8 cellular contexts compared by ENCODE assay signal in genomic region chr12:48816148-48816854, GRCh38. TPM values are rescaled to one million over a fixed set of nuclear protein-coding genes. Genes with fewer than 3 reads are reported as not detected.
DNase-seq lines count a peak whose midpoint lies in the region; ATAC-seq, FAIRE-seq and TF ChIP-seq lines count a peak whose summit lies in the region.

No MANE protein-coding gene starts in this region.

- peak overlapping the region; percentile 87 for H3K4me3 Mint-ChIP-seq in CD4-positive, alpha-beta T cell
- H3K4me3 Mint-ChIP-seq in natural killer cell treated with Interleukin-12 subunit alpha and Interleukin-12 subunit beta and Interleukin-15 and Interleukin-18, amount 100 ng/mL, for 72 hours, result peak overlapping the region; percentile 94

- POLR2A ChIA-PET in CD4-positive, alpha-beta T cell (lab: Charles Lee), result interaction anchor here (1.5 to 2.7 kb wide), 4 partner anchors 11 to 315 kb away, joined by 4 to 16 read pairs (median 6); partner anchors contain the start of genes CCNT1, DDX23 and TUBA1B

- H3K36me3 Mint-ChIP-seq in CD4-positive, alpha-beta T cell (ENCODE audit: low read depth), result no peaks in the 10 kb centered on the region
- H3K36me3 Mint-ChIP-seq in natural killer cell treated with Interleukin-12 subunit alpha and Interleukin-12 subunit beta and Interleukin-15 and Interleukin-18, amount 100 ng/mL, for 72 hours, result no peaks in the 10 kb centered on the region

- H3K9me3 ChIP-seq in CD4-positive, alpha-beta T cell (ENCODE audit: control insufficient read depth, low read length), result no peaks in the 10 kb centered on the region

- DNase-seq in CD4-positive, alpha-beta T cell, result no peak
- DNase-seq in LoVo (ENCODE audit: low spot score), result peak; percentile 29
- DNase-seq in cerebellar cortex (ENCODE audit: low spot score), result peak; percentile 28
- DNase-seq in natural killer cell treated with Interleukin-12 subunit alpha and Interleukin-12 subunit beta and Interleukin-15 and Interleukin-18, amount 100 ng/mL, for 72 hours (ENCODE audit: low spot score), result no peak
- no peak for DNase-seq in C1 segment of cervical spinal cord (lab: John Stamatoyannopoulos, UW)
- no peak for DNase-seq in HTR-8/SVneo (ENCODE audit: insufficient read length, low spot score)
- no peak for DNase-seq in NCI-H187 (lab: John Stamatoyannopoulos, UW)
- no peak for DNase-seq in H4 (ENCODE audit: low spot score)

- H3K27me3 ChIP-seq in CD4-positive, alpha-beta T cell (ENCODE audit: control insufficient read depth, insufficient read depth, low read length), result no peaks in the 10 kb centered on the region

- no peak for TF ChIP-seq CTCF in CD4-positive, alpha-beta T cell (IDR thresholded peaks at IDR 0.05)

- H3K27ac ChIP-seq in CD4-positive, alpha-beta T cell (ENCODE audit: low read depth, low read length), result no peak overlapping the region

- CTCF ChIA-PET in CD4-positive, alpha-beta T cell (lab: Charles Lee), result interaction anchor here (0.8 kb wide), 1 partner anchor 63 kb away, joined by 3 read pairs; no protein-coding TSS in a partner anchor

- intact Hi-C loops in CD4-positive, alpha-beta T cell (cut with DNase I, micrococcal nuclease), result no loop called here

- H3K27ac Mint-ChIP-seq in CD4-positive, alpha-beta T cell, result no peak overlapping the region
- H3K27ac Mint-ChIP-seq in natural killer cell treated with Interleukin-12 subunit alpha and Interleukin-12 subunit beta and Interleukin-15 and Interleukin-18, amount 100 ng/mL, for 72 hours, result peak overlapping the region in 1 of 2 donors; percentile 23

- no peak for FAIRE-seq in HTR-8/SVneo (lab: Jason Lieb, UNC)

- ATAC-seq in CD4-positive, alpha-beta T cell (ENCODE audit: poor library complexity), result no peak
- ATAC-seq in natural killer cell treated with Interleukin-12 subunit alpha and Interleukin-12 subunit beta and Interleukin-15 and Interleukin-18, amount 100 ng/mL, for 72 hours, result no peak

- H3K27me3 Mint-ChIP-seq in CD4-positive, alpha-beta T cell, result no peaks in the 10 kb centered on the region
- H3K27me3 Mint-ChIP-seq in natural killer cell treated with Interleukin-12 subunit alpha and Interleukin-12 subunit beta and Interleukin-15 and Interleukin-18, amount 100 ng/mL, for 72 hours, result peaks cover 0 to 9% of the 10 kb centered on the region in 2 donors

- no peaks in the 10 kb centered on the region for H3K9me3 Mint-ChIP-seq in CD4-positive, alpha-beta T cell
- H3K9me3 Mint-ChIP-seq in natural killer cell treated with Interleukin-12 subunit alpha and Interleukin-12 subunit beta and Interleukin-15 and Interleukin-18, amount 100 ng/mL, for 72 hours, result no peaks in the 10 kb centered on the region

- H3K4me1 Mint-ChIP-seq in CD4-positive, alpha-beta T cell (ENCODE audit: low read depth), result peaks cover 44% of the 10 kb centered on the region
- H3K4me1 Mint-ChIP-seq in natural killer cell treated with Interleukin-12 subunit alpha and Interleukin-12 subunit beta and Interleukin-15 and Interleukin-18, amount 100 ng/mL, for 72 hours (ENCODE audit: low read depth in 2 of 2), result peaks cover 30 to 36% of the 10 kb centered on the region in 2 donors

RNA-seq across cellular contexts. Expression of gene CACNB3, which starts 2.0 kb away (rescaled TPM):
- 1 to 10 TPM; 3.9 to 5.7 TPM for total RNA-seq in CD4-positive, alpha-beta T cell
- 10 to 100 TPM in 1 of 2 donors, 1 to 10 TPM in 1; 6.9 to 10.7 TPM for total RNA-seq in natural killer cell treated with Interleukin-12 subunit alpha and Interleukin-12 subunit beta and Interleukin-15 and Interleukin-18, amount 100 ng/mL, for 72 hours
- total RNA-seq in H4 (2014; rRNA removed; shearing (Covaris generic)), result 15.1 and 17.7 TPM in 2 replicates

RNA-seq across cellular contexts. Expression of gene ADCY6, which starts 27.4 kb away (rescaled TPM):
- not detected for total RNA-seq in CD4-positive, alpha-beta T cell
- under 1 TPM; 0.22 to 0.40 TPM for total RNA-seq in natural killer cell treated with Interleukin-12 subunit alpha and Interleukin-12 subunit beta and Interleukin-15 and Interleukin-18, amount 100 ng/mL, for 72 hours
- 7.8 and 8.5 TPM in 2 replicates for total RNA-seq in H4 (2014; rRNA removed; shearing (Covaris generic))

RNA-seq across cellular contexts. Expression of gene DDX23, which starts 35.7 kb away (rescaled TPM):
- 10 to 100 TPM; 69.4 to 76.5 TPM for total RNA-seq in CD4-positive, alpha-beta T cell
- 100 to 1,000 TPM; 131 to 162 TPM for total RNA-seq in natural killer cell treated with Interleukin-12 subunit alpha and Interleukin-12 subunit beta and Interleukin-15 and Interleukin-18, amount 100 ng/mL, for 72 hours
- total RNA-seq in H4 (2014; rRNA removed; shearing (Covaris generic)), result 65.5 and 75.0 TPM in 2 replicates

RNA-seq across cellular contexts. Expression of gene RND1, which starts 49.4 kb away (rescaled TPM):
- 1 to 10 TPM; 4.8 to 5.7 TPM for total RNA-seq in CD4-positive, alpha-beta T cell
- 1 to 10 TPM; 3.4 to 3.7 TPM for total RNA-seq in natural killer cell treated with Interleukin-12 subunit alpha and Interleukin-12 subunit beta and Interleukin-15 and Interleukin-18, amount 100 ng/mL, for 72 hours
- total RNA-seq in H4 (2014; rRNA removed; shearing (Covaris generic)), result 0.06 and 0.14 TPM in 2 replicates

Comparison
In these comparisons a context has a peak if more than half of its experiments do, and no peak if none do; other contexts are left out.
1. DNase-seq: peak in LoVo (single experiment) and cerebellar cortex (single experiment); none in CD4-positive, alpha-beta T cell (0 of 10), natural killer cell treated with Interleukin-12 subunit alpha and Interleukin-12 subunit beta and Interleukin-15 and Interleukin-18, amount 100 ng/mL, for 72 hours (single experiment), C1 segment of cervical spinal cord (0 of 14), HTR-8/SVneo (single experiment), NCI-H187 (0 of 2) and H4 (single experiment).